ENCODE assay signal across 14 cellular contexts in genomic region chr6:165511807-165512206, GRCh38.
DNase-seq lines count a peak whose midpoint lies in the region; ATAC-seq and TF ChIP-seq lines count a peak whose summit lies in the region.
"Had no signal": no experiment of that assay in that cellular context is flagged by ENCODE, and none has a peak within 500 bp of the region (broad histone marks: within the 10 kb centered on the region; RNA-seq: fewer than 3 reads in every experiment).

No MANE protein-coding gene starts in this region.

- H3K36me3 Mint-ChIP-seq in CD4-positive, alpha-beta T cell (ENCODE audit: low read depth) = no peaks in the 10 kb centered on the region
- H3K36me3 Mint-ChIP-seq: IgD-negative memory B cell had no signal

- intact Hi-C loops in CD4-positive, alpha-beta T cell (cut with DNase I, micrococcal nuclease) = no loop called here
- intact Hi-C loops in esophagus squamous epithelium (cut with DNase I) = no loop called here

- H3K9me3 Mint-ChIP-seq in CD4-positive, alpha-beta T cell = peaks cover 7% of the 10 kb centered on the region

- H3K27me3 ChIP-seq in CD4-positive, alpha-beta T cell (ENCODE audit: control insufficient read depth, insufficient read depth, low read length) = no peaks in the 10 kb centered on the region
- no peaks in the 10 kb centered on the region for H3K27me3 ChIP-seq in esophagus squamous epithelium

- DNase-seq in foreskin fibroblast = no peak
- DNase-seq in CD4-positive, alpha-beta T cell = no peak
- no peak for DNase-seq in DMS53 treated with DMSO at 0.1 percent for 48 hours (lab: John Stamatoyannopoulos, UW; ENCODE audit: unreplicated experiment)
- DNase-seq in esophagus squamous epithelium (lab: John Stamatoyannopoulos, UW) = no peak
- DNase-seq: activated T-cell treated with anti-CD3 and anti-CD28 coated beads, Interleukin-2, amount 50 U/mL, for 1 hour; NCI-H2171; RPMI8226; stimulated activated CD4-positive, alpha-beta T cell treated with anti-CD3 and anti-CD28 coated beads, Interleukin-4, amount 100 ng/mL, for 24 hours had no signal

- no peaks in the 10 kb centered on the region for H3K4me1 Mint-ChIP-seq in CD4-positive, alpha-beta T cell (ENCODE audit: low read depth)
- H3K4me1 Mint-ChIP-seq: IgD-negative memory B cell had no signal

- H3K36me3 ChIP-seq in esophagus squamous epithelium = no peaks in the 10 kb centered on the region

- TF ChIP-seq CTCF in foreskin fibroblast (IDR thresholded peaks at IDR 0.05; ENCODE audit: low read depth, low read length) (no peak), esophagus squamous epithelium (IDR thresholded peaks at IDR 0.05) (no peak)
- TF ChIP-seq CTCF in CD4-positive, alpha-beta T cell (IDR thresholded peaks at IDR 0.05) = no peak

- POLR2A ChIA-PET in CD4-positive, alpha-beta T cell (lab: Charles Lee) = no interaction called here

- peak; percentile 92 for ATAC-seq in GM18499 (IDR thresholded peaks at IDR 0.05; ENCODE audit: insufficient read depth, unreplicated experiment)
- ATAC-seq in GM19397 (IDR thresholded peaks at IDR 0.05; ENCODE audit: unreplicated experiment) = peak; percentile 79
- peak; percentile 85 for ATAC-seq in HG02763 (IDR thresholded peaks at IDR 0.05; ENCODE audit: unreplicated experiment)
- ATAC-seq in HG03442 (IDR thresholded peaks at IDR 0.05; ENCODE audit: unreplicated experiment) = peak; percentile 91
- ATAC-seq in CD4-positive, alpha-beta T cell (ENCODE audit: poor library complexity) = no peak

- H3K4me3 ChIP-seq in foreskin fibroblast (ENCODE audit: low read depth in 1 of 2, low read length in 2 of 2) (no peak overlapping the region), esophagus squamous epithelium (no peak overlapping the region)

- H3K27ac ChIP-seq in CD4-positive, alpha-beta T cell (ENCODE audit: low read depth, low read length) = no peak overlapping the region
- no peak overlapping the region for H3K27ac ChIP-seq in esophagus squamous epithelium
- H3K27ac ChIP-seq: parathyroid adenoma had no signal

- H3K4me3 Mint-ChIP-seq in CD4-positive, alpha-beta T cell = no peak overlapping the region
- H3K4me3 Mint-ChIP-seq: IgD-negative memory B cell had no signal

- no peaks in the 10 kb centered on the region for H3K9me3 ChIP-seq in CD4-positive, alpha-beta T cell (ENCODE audit: control insufficient read depth, low read length)
- no peaks in the 10 kb centered on the region for H3K9me3 ChIP-seq in esophagus squamous epithelium

- TF ChIP-seq POLR2A in esophagus squamous epithelium (IDR thresholded peaks at IDR 0.05) = no peak

- H3K27me3 Mint-ChIP-seq in CD4-positive, alpha-beta T cell = peaks cover 5% of the 10 kb centered on the region
- H3K27me3 Mint-ChIP-seq: IgD-negative memory B cell had no signal

- CTCF ChIA-PET in CD4-positive, alpha-beta T cell (lab: Charles Lee) = no interaction called here

- H3K4me1 ChIP-seq in esophagus squamous epithelium = no peaks in the 10 kb centered on the region
- H3K4me1 ChIP-seq: parathyroid adenoma had no signal

- no peak overlapping the region for H3K27ac Mint-ChIP-seq in CD4-positive, alpha-beta T cell
- H3K27ac Mint-ChIP-seq: IgD-negative memory B cell had no signal
